Comparison of ENCODE assay signal across 16 cellular contexts in genomic region chr2:149080964-149081363, GRCh38. TPM values are rescaled to one million over a fixed set of nuclear protein-coding genes. Genes with fewer than 3 reads are reported as not detected.
DNase-seq lines count a peak whose midpoint lies in the region; ATAC-seq, FAIRE-seq and TF ChIP-seq lines count a peak whose summit lies in the region.
"Had no signal": no experiment of that assay in that cellular context is flagged by ENCODE, and none has a peak within 500 bp of the region (broad histone marks: within the 10 kb centered on the region; RNA-seq: fewer than 3 reads in every experiment).

No MANE protein-coding gene starts in this region.

- H3K9me1 ChIP-seq in keratinocyte (ENCODE audit: control insufficient read depth, extremely low read depth, insufficient read depth, low read length) = no peaks in the 10 kb centered on the region

- H3K36me3 ChIP-seq in keratinocyte (ENCODE audit: control insufficient read depth in 2 of 2, extremely low read depth in 1 of 2, insufficient read depth in 2 of 2, low read length in 2 of 2) = peaks cover 0 to 1% of the 10 kb centered on the region in 2 experiments
- H3K36me3 ChIP-seq: thoracic aorta had no signal

- H3K9me3 ChIP-seq in keratinocyte (ENCODE audit: control insufficient read depth, low read depth, low read length) = no peaks in the 10 kb centered on the region
- H3K9me3 ChIP-seq: thoracic aorta had no signal

- H3K4me1 ChIP-seq in keratinocyte (ENCODE audit: control insufficient read depth, extremely low read depth, insufficient read depth, low read length) = peaks cover 16% of the 10 kb centered on the region

- dilution Hi-C loops in keratinocyte (cut with MboI; ENCODE audit: extremely low pct_ligation_motif_present, low sequenced_read_pairs) = no loop called here

- ATAC-seq in GM19463 (IDR thresholded peaks at IDR 0.05; ENCODE audit: unreplicated experiment) = no peak
- no peak for ATAC-seq in HG02973 (IDR thresholded peaks at IDR 0.05; ENCODE audit: unreplicated experiment)

- H3K27ac ChIP-seq in keratinocyte (ENCODE audit: control insufficient read depth, insufficient read depth, low read length) = no peak overlapping the region
- H3K27ac ChIP-seq: thoracic aorta had no signal

- no peaks in the 10 kb centered on the region for H4K20me1 ChIP-seq in keratinocyte (ENCODE audit: control insufficient read depth, extremely low read depth, insufficient read depth, low read length)

- H3K27me3 ChIP-seq in keratinocyte (ENCODE audit: control insufficient read depth, extremely low read depth, insufficient read depth, low read length) = no peaks in the 10 kb centered on the region

- H3K4me2 ChIP-seq in keratinocyte (ENCODE audit: control insufficient read depth, extremely low read depth, insufficient read depth, low read depth, low read length) = no peak overlapping the region

- DNase-seq in DMS153 treated with DMSO at 0.1 percent for 48 hours (lab: John Stamatoyannopoulos, UW; ENCODE audit: unreplicated experiment) = peak; percentile 61
- peak; percentile 76 for DNase-seq in LNCaP clone FGC (ENCODE audit: low read depth)
- peak; percentile 90 for DNase-seq in NCI-H69 (lab: John Stamatoyannopoulos, UW)
- DNase-seq in keratinocyte (ENCODE audit: low read depth, low spot score) = no peak
- no peak for DNase-seq in T1000 (lab: John Stamatoyannopoulos, UW)
- no peak for DNase-seq in activated CD4-positive, alpha-beta T cell treated with anti-CD3 and anti-CD28 coated beads for 1 hour
- DNase-seq: cerebellar nuclear complex, KG1, NCI-H446 treated with DMSO at 0.1 percent for 48 hours, T-helper 9 cell had no signal

- peak; percentile 46 for FAIRE-seq in keratinocyte (lab: Jason Lieb, UNC)
- FAIRE-seq: endothelial cell of umbilical vein, GM12892 had no signal

- H3K79me2 ChIP-seq in keratinocyte (ENCODE audit: control insufficient read depth, insufficient read depth, low read length) = no peaks in the 10 kb centered on the region

- H3K9ac ChIP-seq in keratinocyte (ENCODE audit: control insufficient read depth, extremely low read depth, insufficient read depth, low read length) = no peak overlapping the region

- no peak overlapping the region for H2AFZ ChIP-seq in keratinocyte (ENCODE audit: control insufficient read depth, low read length)

- no peak for TF ChIP-seq CTCF in LNCaP clone FGC (IDR thresholded peaks at IDR 0.05; ENCODE audit: control insufficient read depth, extremely low read depth, insufficient read depth)
- TF ChIP-seq CTCF in keratinocyte (optimal IDR thresholded peaks at IDR 0.05 in 1 of 3, IDR thresholded peaks at IDR 0.05 in 1 of 3, conservative IDR thresholded peaks at IDR 0.05 in 1 of 3; ENCODE audit: extremely low read depth in 1 of 3, insufficient read depth in 2 of 3, low read length in 3 of 3) = no peak

- H3K4me3 ChIP-seq in LNCaP clone FGC (ENCODE audit: low read depth, low read length) (no peak overlapping the region), keratinocyte (ENCODE audit: control insufficient read depth in 2 of 3, extremely low read depth in 1 of 3, insufficient read depth in 2 of 3, low read depth in 1 of 3, low read length in 3 of 3) (no peak overlapping the region)
- H3K4me3 ChIP-seq: thoracic aorta had no signal

RNA-seq across cellular contexts. Expression of gene LYPD6B, which starts 42.5 kb away (rescaled TPM):
- polyA plus RNA-seq in keratinocyte = 17.0 to 30.8 TPM (median 24.7 TPM) in 3 replicates
- 21.7 TPM for polyA plus RNA-seq in keratinocyte (2011; ENCODE audit: low read depth)
- 26.8 and 35.7 TPM in 2 replicates for polyA plus RNA-seq in keratinocyte (2011; cell fraction: cytosol; rRNA removed)
- polyA plus RNA-seq in keratinocyte (2011; cell fraction: nucleus; rRNA removed) = 32.3 and 38.3 TPM in 2 replicates
- 9.8 and 38.5 TPM in 2 replicates for polyA plus RNA-seq in keratinocyte (2012; ENCODE audit: low replicate concordance)
- polyA minus RNA-seq in keratinocyte = 2.8 to 14.0 TPM (median 9.2 TPM) in 3 replicates
- 3.3 TPM for polyA minus RNA-seq in keratinocyte (2011; cell fraction: cytosol; rRNA and poly(A)+ RNA removed)
- polyA minus RNA-seq in keratinocyte (2011; cell fraction: nucleus; rRNA and poly(A)+ RNA removed) = 4.5 and 13.0 TPM in 2 replicates
- polyA plus RNA-seq: CD14-positive monocyte, endothelial cell of umbilical vein had no signal

Comparison
In these comparisons a context has a peak if more than half of its experiments do, and no peak if none do; other contexts are left out.
1. DNase-seq: peak in DMS153 treated with DMSO at 0.1 percent for 48 hours (single experiment), LNCaP clone FGC (single experiment) and NCI-H69 (single experiment); none in keratinocyte (single experiment), T1000 (single experiment) and activated CD4-positive, alpha-beta T cell treated with anti-CD3 and anti-CD28 coated beads for 1 hour (single experiment).